10 cellular contexts compared by ENCODE assay signal in the genomic region with DNA sequence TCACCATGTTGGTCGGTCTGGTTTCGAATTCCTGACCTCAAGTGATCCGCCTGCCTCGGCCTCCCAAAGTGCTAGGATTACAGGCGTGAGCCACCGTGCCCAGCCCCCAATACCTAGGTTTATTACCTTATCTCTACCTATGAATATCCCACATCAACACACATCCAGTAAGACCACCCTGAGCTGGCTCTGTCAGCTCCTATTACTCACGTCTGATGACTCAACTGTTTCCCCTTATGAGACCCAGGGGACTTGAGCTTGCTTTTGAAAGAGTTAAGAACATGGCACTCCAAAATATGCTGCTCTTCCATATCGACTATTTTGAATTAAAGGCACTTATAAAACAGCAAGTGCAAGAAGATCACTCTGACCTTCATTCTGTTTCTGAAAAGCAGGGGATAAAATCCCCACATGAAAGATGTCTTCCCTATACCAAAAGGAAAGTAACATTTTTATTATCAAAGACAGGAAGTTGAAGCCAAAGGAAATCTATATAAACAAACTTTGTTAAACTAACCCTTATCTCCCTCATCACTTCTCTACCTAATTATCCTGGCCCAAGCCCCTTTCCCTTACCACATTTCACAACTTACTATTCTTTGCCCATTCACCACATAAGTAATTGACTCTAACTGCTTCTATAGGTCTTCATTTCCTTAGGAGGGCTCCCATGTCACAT. TPM values are rescaled to one million over a fixed set of nuclear protein-coding genes. Genes with fewer than 3 reads are reported as not detected.
DNase-seq lines count a peak whose midpoint lies in the region; ATAC-seq and TF ChIP-seq lines count a peak whose summit lies in the region.
"Had no signal": no experiment of that assay in that cellular context is flagged by ENCODE, and none has a peak within 500 bp of the region (broad histone marks: within the 10 kb centered on the region; RNA-seq: fewer than 3 reads in every experiment).

No MANE protein-coding gene starts in this region.

- DNase-seq in A673 (ENCODE audit: low spot score) (peak; percentile 96), ELR (ENCODE audit: low read depth) (peak; percentile 77), NOMO-1 treated with dmso at 0.1 percent for 144 hours (lab: John Stamatoyannopoulos, UW; ENCODE audit: unreplicated experiment) (peak; percentile 22), ureter (ENCODE audit: low spot score) (no peak), Ammon's horn (ENCODE audit: low spot score) (no peak), WTC11 (ENCODE audit: low spot score) (no peak), AG08395 (ENCODE audit: low spot score) (no peak)
- DNase-seq: sigmoid colon had no signal

- peak overlapping the region; percentile 60 for H3K27ac ChIP-seq in A673 (ENCODE audit: low read depth, low read length, poor library complexity, severe bottlenecking)
- H3K27ac ChIP-seq: sigmoid colon had no signal

- H3K4me3 Mint-ChIP-seq in dendritic cell treated with granulocyte-macrophage colony-stimulating factor and Interleukin-4, amounts not matched to agents 40 ng/mL and 50 ng/mL, for 4 days = no peak overlapping the region
- H3K4me3 Mint-ChIP-seq in WTC11 = no peak overlapping the region

- intact Hi-C loops in A673 (cut with micrococcal nuclease; ENCODE audit: unreplicated experiment) = no loop called here
- intact Hi-C loops in dendritic cell treated with granulocyte-macrophage colony-stimulating factor and Interleukin-4, amounts not matched to agents 40 ng/mL and 50 ng/mL, for 4 days (cut with micrococcal nuclease) = no loop called here

- H3K4me1 ChIP-seq in A673 (ENCODE audit: insufficient read depth, low read length, poor library complexity, severe bottlenecking) = peaks cover 17% of the 10 kb centered on the region
- H3K4me1 ChIP-seq: sigmoid colon had no signal

- no peaks in the 10 kb centered on the region for H3K9me3 ChIP-seq in A673 (ENCODE audit: low read depth, low read length, poor library complexity, severe bottlenecking)
- H3K9me3 ChIP-seq: sigmoid colon had no signal

- H3K9me3 Mint-ChIP-seq in dendritic cell treated with granulocyte-macrophage colony-stimulating factor and Interleukin-4, amounts not matched to agents 40 ng/mL and 50 ng/mL, for 4 days = peaks cover 8% of the 10 kb centered on the region
- peaks cover 10% of the 10 kb centered on the region for H3K9me3 Mint-ChIP-seq in WTC11

- no peak for ATAC-seq in WTC11
- ATAC-seq: left lobe of liver had no signal

- CTCF ChIA-PET in A673 (lab: Charles Lee) (no interaction called here), WTC11 (lab: Charles Lee) (no interaction called here)

- TF ChIP-seq CTCF in A673 (conservative IDR thresholded peaks at IDR 0.05; ENCODE audit: low read depth, low read length) (no peak), WTC11 (IDR thresholded peaks at IDR 0.05) (no peak)

- peaks cover 6% of the 10 kb centered on the region for H3K36me3 Mint-ChIP-seq in dendritic cell treated with granulocyte-macrophage colony-stimulating factor and Interleukin-4, amounts not matched to agents 40 ng/mL and 50 ng/mL, for 4 days (ENCODE audit: low read depth)
- H3K36me3 Mint-ChIP-seq in WTC11 = no peaks in the 10 kb centered on the region

- no TSS peak for BruUV-seq in A673 (replicated peaks; lab: Mats Ljungman, UMichigan)

- H3K27ac Mint-ChIP-seq in dendritic cell treated with granulocyte-macrophage colony-stimulating factor and Interleukin-4, amounts not matched to agents 40 ng/mL and 50 ng/mL, for 4 days = peak overlapping the region; percentile 85
- H3K27ac Mint-ChIP-seq in WTC11 = no peak overlapping the region

- H3K27me3 ChIP-seq in A673 (replicated peaks; ENCODE audit: insufficient read depth, low read depth, low read length, poor library complexity) = no peaks in the 10 kb centered on the region
- H3K27me3 ChIP-seq: sigmoid colon had no signal

- H3K4me1 Mint-ChIP-seq in dendritic cell treated with granulocyte-macrophage colony-stimulating factor and Interleukin-4, amounts not matched to agents 40 ng/mL and 50 ng/mL, for 4 days (ENCODE audit: low read depth) = peaks cover 44% of the 10 kb centered on the region
- H3K4me1 Mint-ChIP-seq in WTC11 = no peaks in the 10 kb centered on the region; the same call in 1 of the 2 replicates

- no peak overlapping the region for H3K4me3 ChIP-seq in A673 (ENCODE audit: low read depth, low read length, poor library complexity, severe bottlenecking)
- H3K4me3 ChIP-seq: sigmoid colon had no signal

- H3K27me3 Mint-ChIP-seq in dendritic cell treated with granulocyte-macrophage colony-stimulating factor and Interleukin-4, amounts not matched to agents 40 ng/mL and 50 ng/mL, for 4 days = no peaks in the 10 kb centered on the region
- no peaks in the 10 kb centered on the region for H3K27me3 Mint-ChIP-seq in WTC11 (ENCODE audit: low read depth)

- POLR2A ChIA-PET in A673 (lab: Charles Lee; ENCODE audit: low non-redundant PET) = no interaction called here
- POLR2A ChIA-PET in WTC11 (lab: Charles Lee) = no interaction called here

- H3K36me3 ChIP-seq in A673 (ENCODE audit: insufficient read depth, low read length, poor library complexity, severe bottlenecking) = no peaks in the 10 kb centered on the region
- H3K36me3 ChIP-seq: sigmoid colon had no signal

TF ChIP-seq in WTC11, 78 proteins besides CTCF, POLR2A, EP300 and RAD21 (continues in another document):
- no peak for TF ChIP-seq NR2C2 (CRISPR knock-in tag; IDR thresholded peaks at IDR 0.05)
- TF ChIP-seq ZNF121 (CRISPR knock-in tag; IDR thresholded peaks at IDR 0.05) = no peak
- TF ChIP-seq, protein P1, sequence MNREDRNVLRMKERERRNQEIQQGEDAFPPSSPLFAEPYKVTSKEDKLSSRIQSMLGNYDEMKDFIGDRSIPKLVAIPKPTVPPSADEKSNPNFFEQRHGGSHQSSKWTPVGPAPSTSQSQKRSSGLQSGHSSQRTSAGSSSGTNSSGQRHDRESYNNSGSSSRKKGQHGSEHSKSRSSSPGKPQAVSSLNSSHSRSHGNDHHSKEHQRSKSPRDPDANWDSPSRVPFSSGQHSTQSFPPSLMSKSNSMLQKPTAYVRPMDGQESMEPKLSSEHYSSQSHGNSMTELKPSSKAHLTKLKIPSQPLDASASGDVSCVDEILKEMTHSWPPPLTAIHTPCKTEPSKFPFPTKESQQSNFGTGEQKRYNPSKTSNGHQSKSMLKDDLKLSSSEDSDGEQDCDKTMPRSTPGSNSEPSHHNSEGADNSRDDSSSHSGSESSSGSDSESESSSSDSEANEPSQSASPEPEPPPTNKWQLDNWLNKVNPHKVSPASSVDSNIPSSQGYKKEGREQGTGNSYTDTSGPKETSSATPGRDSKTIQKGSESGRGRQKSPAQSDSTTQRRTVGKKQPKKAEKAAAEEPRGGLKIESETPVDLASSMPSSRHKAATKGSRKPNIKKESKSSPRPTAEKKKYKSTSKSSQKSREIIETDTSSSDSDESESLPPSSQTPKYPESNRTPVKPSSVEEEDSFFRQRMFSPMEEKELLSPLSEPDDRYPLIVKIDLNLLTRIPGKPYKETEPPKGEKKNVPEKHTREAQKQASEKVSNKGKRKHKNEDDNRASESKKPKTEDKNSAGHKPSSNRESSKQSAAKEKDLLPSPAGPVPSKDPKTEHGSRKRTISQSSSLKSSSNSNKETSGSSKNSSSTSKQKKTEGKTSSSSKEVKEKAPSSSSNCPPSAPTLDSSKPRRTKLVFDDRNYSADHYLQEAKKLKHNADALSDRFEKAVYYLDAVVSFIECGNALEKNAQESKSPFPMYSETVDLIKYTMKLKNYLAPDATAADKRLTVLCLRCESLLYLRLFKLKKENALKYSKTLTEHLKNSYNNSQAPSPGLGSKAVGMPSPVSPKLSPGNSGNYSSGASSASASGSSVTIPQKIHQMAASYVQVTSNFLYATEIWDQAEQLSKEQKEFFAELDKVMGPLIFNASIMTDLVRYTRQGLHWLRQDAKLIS (CRISPR knock-in tag; IDR thresholded peaks at IDR 0.05; ENCODE audit: borderline replicate concordance) = no peak
- TF ChIP-seq ZNF263 (CRISPR knock-in tag; IDR thresholded peaks at IDR 0.05; ENCODE audit: low read depth) = no peak
- TF ChIP-seq, protein P2, sequence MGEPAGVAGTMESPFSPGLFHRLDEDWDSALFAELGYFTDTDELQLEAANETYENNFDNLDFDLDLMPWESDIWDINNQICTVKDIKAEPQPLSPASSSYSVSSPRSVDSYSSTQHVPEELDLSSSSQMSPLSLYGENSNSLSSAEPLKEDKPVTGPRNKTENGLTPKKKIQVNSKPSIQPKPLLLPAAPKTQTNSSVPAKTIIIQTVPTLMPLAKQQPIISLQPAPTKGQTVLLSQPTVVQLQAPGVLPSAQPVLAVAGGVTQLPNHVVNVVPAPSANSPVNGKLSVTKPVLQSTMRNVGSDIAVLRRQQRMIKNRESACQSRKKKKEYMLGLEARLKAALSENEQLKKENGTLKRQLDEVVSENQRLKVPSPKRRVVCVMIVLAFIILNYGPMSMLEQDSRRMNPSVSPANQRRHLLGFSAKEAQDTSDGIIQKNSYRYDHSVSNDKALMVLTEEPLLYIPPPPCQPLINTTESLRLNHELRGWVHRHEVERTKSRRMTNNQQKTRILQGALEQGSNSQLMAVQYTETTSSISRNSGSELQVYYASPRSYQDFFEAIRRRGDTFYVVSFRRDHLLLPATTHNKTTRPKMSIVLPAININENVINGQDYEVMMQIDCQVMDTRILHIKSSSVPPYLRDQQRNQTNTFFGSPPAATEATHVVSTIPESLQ (CRISPR knock-in tag; IDR thresholded peaks at IDR 0.05) = no peak
- TF ChIP-seq TCF7 (CRISPR knock-in tag; IDR thresholded peaks at IDR 0.05; ENCODE audit: low read depth) = no peak
- TF ChIP-seq NR1H2 (CRISPR knock-in tag; IDR thresholded peaks at IDR 0.05) = no peak
- TF ChIP-seq SMAD4 (CRISPR knock-in tag; IDR thresholded peaks at IDR 0.05) = no peak
- TF ChIP-seq SP1 (CRISPR knock-in tag; conservative IDR thresholded peaks at IDR 0.05) = no peak
- no peak for TF ChIP-seq ATF1 (CRISPR knock-in tag; IDR thresholded peaks at IDR 0.05)

RNA-seq across cellular contexts. Expression of a gene that starts 41.3 kb away (rescaled TPM):
- 62.4 and 73.7 TPM in 2 replicates for total RNA-seq in A673 (2021)
- 107 TPM for total RNA-seq in ureter
- 55.6 to 66.7 TPM (median 63.5 TPM) in 3 replicates for total RNA-seq in WTC11 (2021)

RNA-seq across cellular contexts. Expression of a gene that starts 56.5 kb away (rescaled TPM):
- total RNA-seq in A673 (2021) = 50.6 and 55.6 TPM in 2 replicates
- total RNA-seq in ureter = 86.2 TPM
- total RNA-seq in WTC11 (2021) = 37.1 to 41.7 TPM (median 39.3 TPM) in 3 replicates

Comparison
In these comparisons a context has a peak if more than half of its experiments do, and no peak if none do; other contexts are left out.
1. DNase-seq: peak in A673 (single experiment), ELR (single experiment) and NOMO-1 treated with dmso at 0.1 percent for 144 hours (single experiment); none in ureter (single experiment), Ammon's horn (single experiment), WTC11 (single experiment) and AG08395 (single experiment).